In the genomic region with DNA sequence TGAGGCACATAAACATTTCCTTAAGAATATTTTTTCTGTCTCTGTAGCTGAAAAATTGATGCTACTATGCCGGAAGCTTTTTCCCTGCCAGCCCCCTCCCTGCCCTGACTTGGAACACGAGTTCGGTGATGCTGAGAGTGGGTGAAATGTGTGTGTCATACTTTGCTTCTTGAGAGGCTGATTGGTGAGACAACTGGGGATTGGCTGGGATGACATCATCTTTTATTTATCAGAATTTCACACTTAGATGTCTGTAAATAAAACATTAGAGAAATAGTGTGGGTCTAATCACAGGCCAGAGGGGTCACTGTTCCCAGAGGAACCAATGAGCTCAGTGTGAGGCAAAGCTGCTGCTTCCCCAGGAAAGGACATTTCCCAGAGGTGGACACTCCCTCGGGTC, we compare ENCODE assay signal across 24 cellular contexts.
"Had no signal": no experiment of that assay in that cellular context is flagged by ENCODE, and none has a peak within 500 bp of the region (broad histone marks: within the 10 kb centered on the region; RNA-seq: fewer than 3 reads in every experiment).

No MANE protein-coding gene starts in this region.

- H3K36me3 ChIP-seq: neural progenitor cell, ovary, stomach, thoracic aorta, thyroid gland, tibial nerve, upper lobe of left lung, uterus had no signal

- ATAC-seq: naive thymus-derived CD4-positive, alpha-beta T cell; natural killer cell; psoas muscle; right cardiac atrium; sciatic nerve; stimulated activated effector memory CD8-positive, alpha-beta T cell treated with anti-CD3 and anti-CD28 coated beads, Interleukin-12 subunit alpha, Interleukin-12 subunit beta, amount 100 ng/mL, for 72 hours; stimulated activated naive B cell treated with anti-CD40 and anti-IgM and Interleukin-4, amounts not matched to agents 10 μg/mL and 1 μg/mL and 100 μg/mL, for 72 hours had no signal

- H3K4me2 ChIP-seq: neural progenitor cell had no signal

- DNase-seq: naive thymus-derived CD4-positive, alpha-beta T cell; natural killer cell; occipital lobe; ovary; psoas muscle; right cardiac atrium; small intestine; stimulated activated CD4-positive, alpha-beta T cell treated with anti-CD3 and anti-CD28 coated beads, Interleukin-15, amount 100 ng/mL, for 24 hours; stimulated activated CD4-positive, alpha-beta T cell treated with anti-CD3 and anti-CD28 coated beads, Interleukin-2, amount 100 ng/mL, for 24 hours; stimulated activated CD4-positive, alpha-beta T cell treated with anti-CD3 and anti-CD28 coated beads, Interleukin-2, amount 100 ng/mL, for 48 hours; stimulated activated CD4-positive, alpha-beta T cell treated with anti-CD3 and anti-CD28 coated beads, Interleukin-4, amount 100 ng/mL, for 24 hours; stimulated activated naive B cell treated with anti-CD40 and anti-IgM and Interleukin-4, amounts not matched to agents 10 μg/mL and 1 μg/mL and 100 μg/mL, for 72 hours; stimulated activated naive CD4-positive, alpha-beta T cell treated with Interleukin-2 at 50 U/mL for 16 hours; stomach; thyroid gland; trophoblast cell; upper lobe of left lung; uterus had no signal

- H3K4me1 ChIP-seq: neural progenitor cell, parathyroid adenoma, psoas muscle, stomach, thyroid gland, tibial nerve, upper lobe of left lung, uterus had no signal

- H3K9ac ChIP-seq: neural progenitor cell, parathyroid adenoma had no signal

- H3K79me2 ChIP-seq: parathyroid adenoma had no signal

- FAIRE-seq: small intestine had no signal

- H3K27ac ChIP-seq: neural progenitor cell, ovary, parathyroid adenoma, psoas muscle, stomach, thoracic aorta, thyroid gland, tibial nerve, upper lobe of left lung, uterus had no signal

- H3K9me3 ChIP-seq: ovary, psoas muscle, thyroid gland, uterus had no signal

- H3K4me3 ChIP-seq: neural progenitor cell, ovary, psoas muscle, stomach, thoracic aorta, thyroid gland, tibial nerve, upper lobe of left lung, uterus had no signal

- H2AFZ ChIP-seq: neural progenitor cell, parathyroid adenoma had no signal

- H3K27me3 ChIP-seq: neural progenitor cell, ovary, thyroid gland, tibial nerve, upper lobe of left lung, uterus had no signal
